1 cellular context compared by ENCODE assay signal in the genomic region with DNA sequence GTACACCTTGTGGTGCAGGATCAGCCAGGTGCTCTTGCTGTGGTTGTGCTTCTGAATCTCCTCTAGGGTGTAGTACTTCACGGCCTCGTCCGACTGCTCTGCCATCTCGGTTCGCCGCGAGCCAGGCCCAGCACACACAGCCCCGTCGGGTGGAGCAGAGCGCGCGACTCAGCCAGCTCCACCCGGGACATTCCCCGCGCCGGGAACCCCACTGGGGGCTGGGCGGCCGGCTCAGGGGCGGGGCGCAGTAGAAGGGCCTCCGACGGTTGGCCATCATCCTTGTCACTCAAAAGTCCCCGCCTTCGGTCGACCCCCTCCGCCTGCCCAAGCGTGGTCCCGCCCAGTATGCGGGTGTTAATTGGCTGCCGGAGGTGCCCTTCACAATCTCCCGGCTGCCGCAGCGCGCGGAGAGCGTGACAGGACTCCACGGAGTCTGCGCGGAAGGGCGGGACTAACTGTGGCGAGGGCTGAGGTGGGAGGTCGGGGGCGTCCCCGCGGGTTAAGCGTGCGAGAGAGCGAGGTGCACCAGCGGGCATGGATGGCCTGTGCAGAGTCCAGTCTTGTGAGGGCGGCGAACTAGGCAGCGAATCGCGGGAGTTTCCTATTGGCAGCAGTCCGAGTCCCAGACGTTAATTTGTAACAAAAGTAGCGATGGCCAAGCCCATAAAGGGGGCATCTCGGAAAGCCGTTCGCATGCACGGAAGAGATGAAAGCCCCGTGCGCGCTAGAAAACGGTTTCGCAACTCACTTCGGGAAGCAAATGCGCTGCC.
A peak's percentile ranks its signal among the peaks of the same experiment; 100 is the strongest.
TF ChIP-seq lines count a peak whose summit lies in the region.

A gene with protein sequence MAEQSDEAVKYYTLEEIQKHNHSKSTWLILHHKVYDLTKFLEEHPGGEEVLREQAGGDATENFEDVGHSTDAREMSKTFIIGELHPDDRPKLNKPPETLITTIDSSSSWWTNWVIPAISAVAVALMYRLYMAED (minus strand): TSS at position 193 of the 770 bp plus-strand sequence. CDS start 88 bp downstream, at position 105.

TF ChIP-seq in HepG2, 621 proteins besides CTCF, POLR2A, EP300 and RAD21 (continued from another document and continues in another):
- TF ChIP-seq UBTF (CRISPR knock-in tag; IDR thresholded peaks at IDR 0.05): no peak
- no peak for TF ChIP-seq ZNF225 (CRISPR knock-in tag; IDR thresholded peaks at IDR 0.05)
- TF ChIP-seq, protein P1, sequence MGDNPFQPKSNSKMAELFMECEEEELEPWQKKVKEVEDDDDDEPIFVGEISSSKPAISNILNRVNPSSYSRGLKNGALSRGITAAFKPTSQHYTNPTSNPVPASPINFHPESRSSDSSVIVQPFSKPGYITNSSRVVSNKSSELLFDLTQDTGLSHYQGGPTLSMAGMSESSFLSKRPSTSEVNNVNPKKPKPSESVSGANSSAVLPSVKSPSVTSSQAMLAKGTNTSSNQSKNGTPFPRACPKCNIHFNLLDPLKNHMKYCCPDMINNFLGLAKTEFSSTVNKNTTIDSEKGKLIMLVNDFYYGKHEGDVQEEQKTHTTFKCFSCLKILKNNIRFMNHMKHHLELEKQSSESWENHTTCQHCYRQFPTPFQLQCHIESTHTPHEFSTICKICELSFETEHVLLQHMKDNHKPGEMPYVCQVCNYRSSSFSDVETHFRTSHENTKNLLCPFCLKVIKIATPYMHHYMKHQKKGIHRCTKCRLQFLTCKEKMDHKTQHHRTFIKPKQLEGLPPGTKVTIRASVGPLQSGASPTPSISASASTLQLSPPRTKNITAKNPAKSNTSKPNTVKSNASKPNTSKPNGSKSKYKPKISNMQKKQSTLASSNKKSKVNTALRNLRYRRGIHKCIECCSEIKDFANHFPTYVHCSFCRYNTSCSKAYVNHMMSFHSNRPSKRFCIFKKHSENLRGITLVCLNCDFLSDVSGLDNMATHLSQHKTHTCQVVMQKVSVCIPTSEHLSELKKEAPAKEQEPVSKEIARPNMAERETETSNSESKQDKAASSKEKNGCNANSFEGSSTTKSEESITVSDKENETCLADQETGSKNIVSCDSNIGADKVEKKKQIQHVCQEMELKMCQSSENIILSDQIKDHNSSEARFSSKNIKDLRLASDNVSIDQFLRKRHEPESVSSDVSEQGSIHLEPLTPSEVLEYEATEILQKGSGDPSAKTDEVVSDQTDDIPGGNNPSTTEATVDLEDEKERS (CRISPR knock-in tag; IDR thresholded peaks at IDR 0.05): peak; percentile 87
- TF ChIP-seq NR2F6 (IDR thresholded peaks at IDR 0.05): peak; percentile 72
- TF ChIP-seq NR2F6 (CRISPR knock-in tag; IDR thresholded peaks at IDR 0.05): peak; percentile 86
- no peak for TF ChIP-seq MTF1 (CRISPR knock-in tag; IDR thresholded peaks at IDR 0.05)
- no peak for TF ChIP-seq ZNF260 (CRISPR knock-in tag; IDR thresholded peaks at IDR 0.05; ENCODE audit: borderline replicate concordance, low read depth)
- peak; percentile 96 for TF ChIP-seq ZBTB7B (CRISPR knock-in tag; IDR thresholded peaks at IDR 0.05)
- no peak for TF ChIP-seq JARID2 (CRISPR knock-in tag; IDR thresholded peaks at IDR 0.05; ENCODE audit: insufficient replicate concordance)
- TF ChIP-seq MIER2 (CRISPR knock-in tag; IDR thresholded peaks at IDR 0.05): no peak
- TF ChIP-seq ARHGAP35 (CRISPR knock-in tag; IDR thresholded peaks at IDR 0.05; ENCODE audit: borderline replicate concordance): no peak
- TF ChIP-seq HNRNPL (IDR thresholded peaks at IDR 0.05; ENCODE audit: low read depth, low read length): peak; percentile 82
- no peak; the same call in none of the 2 replicates for TF ChIP-seq STAG1 (CRISPR knock-in tag; IDR thresholded peaks at IDR 0.05)
- TF ChIP-seq DPF2 (CRISPR knock-in tag; IDR thresholded peaks at IDR 0.05; ENCODE audit: borderline replicate concordance, low read depth): no peak; the same call in 1 of the 2 replicates
- TF ChIP-seq SMAD9 (CRISPR knock-in tag; IDR thresholded peaks at IDR 0.05): peak; percentile 14; the same call in 1 of the 2 replicates
- peak; percentile 12; the same call in 1 of the 2 replicates for TF ChIP-seq ZNF317 (CRISPR knock-in tag; IDR thresholded peaks at IDR 0.05)
- TF ChIP-seq BCL6 (CRISPR knock-in tag; IDR thresholded peaks at IDR 0.05): peak; percentile 75
- TF ChIP-seq ZNF660 (CRISPR knock-in tag; IDR thresholded peaks at IDR 0.05; ENCODE audit: borderline replicate concordance, low read depth): no peak
- TF ChIP-seq, protein P2, sequence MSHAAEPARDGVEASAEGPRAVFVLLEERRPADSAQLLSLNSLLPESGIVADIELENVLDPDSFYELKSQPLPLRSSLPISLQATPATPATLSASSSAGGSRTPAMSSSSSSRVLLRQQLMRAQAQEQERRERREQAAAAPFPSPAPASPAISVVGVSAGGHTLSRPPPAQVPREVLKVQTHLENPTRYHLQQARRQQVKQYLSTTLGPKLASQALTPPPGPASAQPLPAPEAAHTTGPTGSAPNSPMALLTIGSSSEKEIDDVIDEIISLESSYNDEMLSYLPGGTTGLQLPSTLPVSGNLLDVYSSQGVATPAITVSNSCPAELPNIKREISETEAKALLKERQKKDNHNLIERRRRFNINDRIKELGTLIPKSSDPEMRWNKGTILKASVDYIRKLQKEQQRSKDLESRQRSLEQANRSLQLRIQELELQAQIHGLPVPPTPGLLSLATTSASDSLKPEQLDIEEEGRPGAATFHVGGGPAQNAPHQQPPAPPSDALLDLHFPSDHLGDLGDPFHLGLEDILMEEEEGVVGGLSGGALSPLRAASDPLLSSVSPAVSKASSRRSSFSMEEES (CRISPR knock-in tag; IDR thresholded peaks at IDR 0.05): peak; percentile 52; the same call in 1 of the 2 replicates
- TF ChIP-seq RNF2 (conservative IDR thresholded peaks at IDR 0.05; ENCODE audit: low read depth): no peak; the same call in 1 of the 2 replicates
- no peak for TF ChIP-seq TOE1 (CRISPR knock-in tag; IDR thresholded peaks at IDR 0.05)
- TF ChIP-seq ZNF563 (CRISPR knock-in tag; IDR thresholded peaks at IDR 0.05): no peak
- peak; percentile 51; the same call in 1 of the 2 replicates for TF ChIP-seq ZBTB25 (CRISPR knock-in tag; IDR thresholded peaks at IDR 0.05)
- peak; percentile 88 for TF ChIP-seq ZMYM2 (CRISPR knock-in tag; IDR thresholded peaks at IDR 0.05)
- TF ChIP-seq PAX8 (CRISPR knock-in tag; IDR thresholded peaks at IDR 0.05; ENCODE audit: borderline replicate concordance): no peak
- peak; percentile 83 for TF ChIP-seq MED1 (CRISPR knock-in tag; IDR thresholded peaks at IDR 0.05)
- TF ChIP-seq SMARCE1 (IDR thresholded peaks at IDR 0.05; ENCODE audit: borderline replicate concordance): no peak
- no peak; the same call in 1 of the 2 replicates for TF ChIP-seq ZNF567 (CRISPR knock-in tag; IDR thresholded peaks at IDR 0.05; ENCODE audit: borderline replicate concordance)
- TF ChIP-seq, protein P3, sequence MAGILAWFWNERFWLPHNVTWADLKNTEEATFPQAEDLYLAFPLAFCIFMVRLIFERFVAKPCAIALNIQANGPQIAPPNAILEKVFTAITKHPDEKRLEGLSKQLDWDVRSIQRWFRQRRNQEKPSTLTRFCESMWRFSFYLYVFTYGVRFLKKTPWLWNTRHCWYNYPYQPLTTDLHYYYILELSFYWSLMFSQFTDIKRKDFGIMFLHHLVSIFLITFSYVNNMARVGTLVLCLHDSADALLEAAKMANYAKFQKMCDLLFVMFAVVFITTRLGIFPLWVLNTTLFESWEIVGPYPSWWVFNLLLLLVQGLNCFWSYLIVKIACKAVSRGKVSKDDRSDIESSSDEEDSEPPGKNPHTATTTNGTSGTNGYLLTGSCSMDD (CRISPR knock-in tag; IDR thresholded peaks at IDR 0.05): no peak
- TF ChIP-seq IKZF1 (IDR thresholded peaks at IDR 0.05): no peak
- 0 out of 2 replicates have a peak, but pooled peaks have one; percentile 28 for TF ChIP-seq SP140L (CRISPR knock-in tag; IDR thresholded peaks at IDR 0.05; ENCODE audit: borderline replicate concordance)
- peak; percentile 14; the same call in 1 of the 2 replicates for TF ChIP-seq BRCA1 (CRISPR knock-in tag; IDR thresholded peaks at IDR 0.05)
- TF ChIP-seq ZNF839 (CRISPR knock-in tag; IDR thresholded peaks at IDR 0.05; ENCODE audit: borderline replicate concordance): no peak
- TF ChIP-seq MXD4 (CRISPR knock-in tag; IDR thresholded peaks at IDR 0.05): peak; percentile 75; the same call in 1 of the 2 replicates
- TF ChIP-seq ZSCAN25 (CRISPR knock-in tag; IDR thresholded peaks at IDR 0.05): peak; percentile 66; the same call in 1 of the 2 replicates
- peak; percentile 76 for TF ChIP-seq HIC2 (CRISPR knock-in tag; IDR thresholded peaks at IDR 0.05; ENCODE audit: low read depth)
- 0 out of 2 replicates have a peak, but pooled peaks have one; percentile 20 for TF ChIP-seq ZNF780A (CRISPR knock-in tag; IDR thresholded peaks at IDR 0.05)
- no peak for TF ChIP-seq ZNF530 (CRISPR knock-in tag; IDR thresholded peaks at IDR 0.05; ENCODE audit: low read depth)
- TF ChIP-seq NR2F1 (CRISPR knock-in tag; IDR thresholded peaks at IDR 0.05): peak in 1 of 2 experiments; percentile 51; a peak in 2 of 4 replicates
- TF ChIP-seq, protein P4, sequence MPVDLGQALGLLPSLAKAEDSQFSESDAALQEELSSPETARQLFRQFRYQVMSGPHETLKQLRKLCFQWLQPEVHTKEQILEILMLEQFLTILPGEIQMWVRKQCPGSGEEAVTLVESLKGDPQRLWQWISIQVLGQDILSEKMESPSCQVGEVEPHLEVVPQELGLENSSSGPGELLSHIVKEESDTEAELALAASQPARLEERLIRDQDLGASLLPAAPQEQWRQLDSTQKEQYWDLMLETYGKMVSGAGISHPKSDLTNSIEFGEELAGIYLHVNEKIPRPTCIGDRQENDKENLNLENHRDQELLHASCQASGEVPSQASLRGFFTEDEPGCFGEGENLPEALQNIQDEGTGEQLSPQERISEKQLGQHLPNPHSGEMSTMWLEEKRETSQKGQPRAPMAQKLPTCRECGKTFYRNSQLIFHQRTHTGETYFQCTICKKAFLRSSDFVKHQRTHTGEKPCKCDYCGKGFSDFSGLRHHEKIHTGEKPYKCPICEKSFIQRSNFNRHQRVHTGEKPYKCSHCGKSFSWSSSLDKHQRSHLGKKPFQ (CRISPR knock-in tag; IDR thresholded peaks at IDR 0.05; ENCODE audit: insufficient replicate concordance): peak; percentile 64
- TF ChIP-seq SRF (IDR thresholded peaks at IDR 0.05; ENCODE audit: low read depth, low read length): 0 out of 2 replicates have a peak, but pooled peaks have one; percentile 26
- peak; percentile 80; the same call in 1 of the 2 replicates for TF ChIP-seq ELF3 (CRISPR knock-in tag; IDR thresholded peaks at IDR 0.05)
- TF ChIP-seq ADNP (CRISPR knock-in tag; IDR thresholded peaks at IDR 0.05): no peak; the same call in 1 of the 2 replicates
- TF ChIP-seq ZNF772 (CRISPR knock-in tag; IDR thresholded peaks at IDR 0.05): 0 out of 2 replicates have a peak, but pooled peaks have one; percentile 65
- TF ChIP-seq FOXO1 (CRISPR knock-in tag; IDR thresholded peaks at IDR 0.05): peak; percentile 43; the same call in 1 of the 2 replicates
- TF ChIP-seq PCBP2 (optimal IDR thresholded peaks at IDR 0.05; ENCODE audit: low read depth, low read length, poor library complexity, severe bottlenecking): no peak
- TF ChIP-seq, protein P5, sequence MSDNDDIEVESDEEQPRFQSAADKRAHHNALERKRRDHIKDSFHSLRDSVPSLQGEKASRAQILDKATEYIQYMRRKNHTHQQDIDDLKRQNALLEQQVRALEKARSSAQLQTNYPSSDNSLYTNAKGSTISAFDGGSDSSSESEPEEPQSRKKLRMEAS (IDR thresholded peaks at IDR 0.05): peak; percentile 90
- TF ChIP-seq AKAP8 (CRISPR knock-in tag; IDR thresholded peaks at IDR 0.05): no peak
